Comparison of ENCODE assay signal across 24 cellular contexts in the genomic region with DNA sequence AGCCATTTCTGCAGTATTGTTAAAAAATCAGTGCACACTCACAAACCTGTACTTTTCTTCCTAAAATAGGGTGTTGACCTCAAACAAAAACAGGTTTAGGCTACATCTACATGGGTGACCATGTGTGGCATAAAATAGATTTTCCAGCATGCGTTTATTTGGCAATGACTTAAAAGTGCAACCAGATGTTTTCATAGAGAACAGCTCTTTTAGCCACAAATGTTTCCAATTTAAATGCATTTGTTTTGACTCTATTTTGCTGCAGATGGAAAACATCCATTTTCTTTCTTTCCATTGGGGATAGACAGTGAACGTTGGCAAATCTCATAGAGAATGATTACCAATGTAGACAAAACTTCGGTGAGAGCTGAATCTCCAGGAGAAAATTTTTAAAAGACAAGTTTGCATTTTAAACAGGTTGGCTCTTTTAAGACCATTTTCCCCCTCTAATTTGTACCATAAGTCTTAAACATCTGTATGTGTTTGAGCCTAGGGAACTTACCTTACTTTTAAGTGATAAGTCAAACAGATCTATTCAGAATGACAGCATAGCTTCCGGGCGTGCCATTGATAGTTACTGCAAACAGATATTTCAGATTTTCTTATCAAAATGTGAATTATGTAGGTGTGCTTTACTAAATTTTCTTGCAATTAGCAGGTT.
DNase-seq lines count a peak whose midpoint lies in the region; ATAC-seq, FAIRE-seq and TF ChIP-seq lines count a peak whose summit lies in the region.
"Had no signal": no experiment of that assay in that cellular context is flagged by ENCODE, and none has a peak within 500 bp of the region (broad histone marks: within the 10 kb centered on the region; RNA-seq: fewer than 3 reads in every experiment).

No MANE protein-coding gene starts in this region.

- 0 out of 2 replicates have a peak, but pooled peaks cover 2% of the 10 kb centered on the region for H3F3A ChIP-seq in OCI-LY1 (ENCODE audit: insufficient read depth, low read length)

- 71% methylated on average over 5 of the region's 5 CpGs for WGBS in testis, 2 donors

- intact Hi-C loops in testis (cut with DNase I; ENCODE audit: low total_unique reads): no loop called here

- H3K36me3 ChIP-seq in OCI-LY1 (ENCODE audit: insufficient read depth, low read length) (no peaks in the 10 kb centered on the region), neuron (ENCODE audit: insufficient read depth, low read length) (no peaks in the 10 kb centered on the region), Peyer's patch (no peaks in the 10 kb centered on the region), testis (ENCODE audit: low read depth, missing control alignments) (no peaks in the 10 kb centered on the region)
- H3K36me3 ChIP-seq: right lobe of liver, vagina had no signal

- H3K9me3 ChIP-seq in OCI-LY1 (ENCODE audit: low read length) (no peaks in the 10 kb centered on the region), neuron (ENCODE audit: low read length) (no peaks in the 10 kb centered on the region), Peyer's patch (no peaks in the 10 kb centered on the region), testis (no peaks in the 10 kb centered on the region)
- H3K9me3 ChIP-seq: right lobe of liver, vagina had no signal

- no peaks in the 10 kb centered on the region for H4K20me1 ChIP-seq in OCI-LY1 (ENCODE audit: insufficient read depth, low read length)

- H3K27ac ChIP-seq in OCI-LY1 (ENCODE audit: low read depth, low read length, poor library complexity, severe bottlenecking): peak overlapping the region; percentile 23
- H3K27ac ChIP-seq in Peyer's patch: no peak overlapping the region
- no peak overlapping the region for H3K27ac ChIP-seq in testis
- H3K27ac ChIP-seq: parathyroid adenoma, right lobe of liver, vagina had no signal

- H3K9ac ChIP-seq in OCI-LY1 (ENCODE audit: low read length): no peak overlapping the region
- H3K9ac ChIP-seq: parathyroid adenoma had no signal

- no peak for ATAC-seq in HG03520 (IDR thresholded peaks at IDR 0.05; ENCODE audit: unreplicated experiment)
- no peak for ATAC-seq in GM21619 (IDR thresholded peaks at IDR 0.05; ENCODE audit: unreplicated experiment)
- ATAC-seq: T-cell had no signal

- H3K27me3 ChIP-seq in OCI-LY1 (ENCODE audit: insufficient read depth, low read length) (no peaks in the 10 kb centered on the region), neuron (ENCODE audit: insufficient read depth, low read length) (no peaks in the 10 kb centered on the region), Peyer's patch (no peaks in the 10 kb centered on the region), testis (no peaks in the 10 kb centered on the region)
- H3K27me3 ChIP-seq: right lobe of liver, vagina had no signal

- TF ChIP-seq POLR2A in Peyer's patch (IDR thresholded peaks at IDR 0.05) (no peak), testis (IDR thresholded peaks at IDR 0.05) (no peak)

- no peaks in the 10 kb centered on the region for H3K9me2 ChIP-seq in OCI-LY1 (ENCODE audit: low read depth, low read length)

- H3K4me1 ChIP-seq in OCI-LY1 (ENCODE audit: insufficient read depth, low read length, severe bottlenecking) (peaks cover 17% of the 10 kb centered on the region), neuron (ENCODE audit: insufficient read depth, low read length) (no peaks in the 10 kb centered on the region), Peyer's patch (no peaks in the 10 kb centered on the region), testis (no peaks in the 10 kb centered on the region)
- H3K4me1 ChIP-seq: parathyroid adenoma, right lobe of liver, vagina had no signal

- DNase-seq in GM03348 (ENCODE audit: low spot score): peak; percentile 6
- no peak for DNase-seq in Peyer's patch
- DNase-seq in testis: no peak
- DNase-seq: activated effector memory CD4-positive, alpha-beta T cell treated with anti-CD3 and anti-CD28 coated beads, Interleukin-2, amount 50 U/mL, for 16 hours; CD4-positive, alpha-beta memory T cell; dermis blood vessel endothelial cell; HCEC 1CT; naive B cell; NCI-H1105 treated with DMSO at 0.1 percent for 48 hours; NCI-H2107; NCI-H524; right lobe of liver; stimulated activated CD4-positive, alpha-beta T cell treated with anti-CD3 and anti-CD28 coated beads, Interleukin-15, amount 100 ng/mL, for 24 hours; substantia nigra; T-cell had no signal

- H3K4me3 ChIP-seq in OCI-LY1 (ENCODE audit: low read depth, low read length, poor library complexity, severe bottlenecking) (no peak overlapping the region), neuron (ENCODE audit: low read length) (no peak overlapping the region), Peyer's patch (no peak overlapping the region), testis (no peak overlapping the region)
- H3K4me3 ChIP-seq: right lobe of liver, vagina had no signal

- peak overlapping the region; percentile 2; the same call in 1 of the 2 replicates for H3K4me2 ChIP-seq in OCI-LY1 (ENCODE audit: low read length)

- peak overlapping the region; percentile 37; the same call in 1 of the 2 replicates for H2AFZ ChIP-seq in OCI-LY1 (ENCODE audit: low read length)
- H2AFZ ChIP-seq in neuron (ENCODE audit: low read depth, low read length): peak overlapping the region; percentile 34
- H2AFZ ChIP-seq: parathyroid adenoma had no signal

- TF ChIP-seq CTCF in OCI-LY1 (IDR thresholded peaks at IDR 0.05; ENCODE audit: low read length): no peak
- TF ChIP-seq CTCF in Peyer's patch (IDR thresholded peaks at IDR 0.05): no peak
- no peak for TF ChIP-seq CTCF in testis (IDR thresholded peaks at IDR 0.05)

- peak; percentile 96 for FAIRE-seq in endometrium (lab: Jason Lieb, UNC)
- FAIRE-seq: bronchial epithelial cell, endothelial cell of umbilical vein had no signal

- H3K79me2 ChIP-seq in OCI-LY1 (ENCODE audit: insufficient read depth, low read length): no peaks in the 10 kb centered on the region
- H3K79me2 ChIP-seq: parathyroid adenoma had no signal
